8 cellular contexts compared by ENCODE assay signal in the genomic region with DNA sequence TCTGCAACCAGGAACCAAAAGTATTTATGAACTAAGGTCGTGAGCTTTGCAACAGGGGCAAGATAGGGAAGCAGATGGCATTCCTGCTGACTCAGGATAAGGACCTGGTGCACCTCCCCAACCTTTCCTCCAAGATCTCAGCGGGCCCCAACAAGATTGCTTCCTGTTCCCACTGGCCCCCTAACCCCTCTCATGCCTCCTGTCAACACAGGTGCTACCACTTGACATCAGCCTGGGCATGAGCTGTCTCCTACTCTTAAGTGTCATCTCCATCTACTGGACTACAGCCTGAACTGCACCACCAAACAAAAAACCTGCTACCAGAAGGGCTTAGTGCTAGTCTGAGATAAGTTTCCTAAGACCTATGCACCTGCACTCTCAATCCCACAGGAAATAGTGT. TPM values are rescaled to one million over a fixed set of nuclear protein-coding genes. Genes with fewer than 3 reads are reported as not detected.
DNase-seq lines count a peak whose midpoint lies in the region; ATAC-seq and TF ChIP-seq lines count a peak whose summit lies in the region.

No MANE protein-coding gene starts in this region.

- in situ Hi-C loops in KBM-7 (cut with MboI; ENCODE audit: low pct_unique_long_range_greater_than_20kb, low sequenced_read_pairs): no loop called here

- TF ChIP-seq CTCF in SU-DHL-6 (IDR thresholded peaks at IDR 0.05; ENCODE audit: insufficient read depth, low read length, poor library complexity, severe bottlenecking): peak; percentile 44

- no peak overlapping the region for H3K9ac ChIP-seq in SU-DHL-6 (ENCODE audit: low read length)

- no peak overlapping the region for H3K4me3 ChIP-seq in SU-DHL-6 (ENCODE audit: insufficient read depth, low read length, poor library complexity, severe bottlenecking)

- 0 out of 2 replicates have a peak, but pooled peaks cover 3% of the 10 kb centered on the region for H3K9me3 ChIP-seq in SU-DHL-6 (ENCODE audit: insufficient read depth, low read length)

- H3K4me2 ChIP-seq in SU-DHL-6 (ENCODE audit: low read depth, low read length, poor library complexity, severe bottlenecking): no peak overlapping the region

- no peaks in the 10 kb centered on the region for H4K20me1 ChIP-seq in SU-DHL-6 (ENCODE audit: low read depth, low read length)

- intact Hi-C loops in left ventricle myocardium superior (cut with micrococcal nuclease): no loop called here

- H3K9me2 ChIP-seq in SU-DHL-6 (replicated peaks; ENCODE audit: insufficient read depth, low read length): no peaks in the 10 kb centered on the region

- no peak overlapping the region for H2AFZ ChIP-seq in SU-DHL-6 (ENCODE audit: low read depth, low read length, severe bottlenecking)

- H3F3A ChIP-seq in SU-DHL-6 (ENCODE audit: insufficient read depth): no peaks in the 10 kb centered on the region

- 0 out of 2 replicates have a peak, but pooled peaks cover 5% of the 10 kb centered on the region for H3K79me2 ChIP-seq in SU-DHL-6 (ENCODE audit: insufficient read depth, low read length)

- ATAC-seq in left ventricle myocardium superior (peak; percentile 43), HG03159 (IDR thresholded peaks at IDR 0.05; ENCODE audit: unreplicated experiment) (no peak), GM21737 (IDR thresholded peaks at IDR 0.05; ENCODE audit: unreplicated experiment) (no peak)

- H3K36me3 ChIP-seq in SU-DHL-6 (ENCODE audit: low read length): peaks cover 23% of the 10 kb centered on the region; the same call in 1 of the 2 replicates

- DNase-seq in NCI-H526 (lab: John Stamatoyannopoulos, UW): peak; percentile 18 to 48
- DNase-seq in NCI-H526 treated with DMSO at 0.1 percent for 48 hours (lab: John Stamatoyannopoulos, UW): no peak
- DNase-seq in KBM-7: peak; percentile 45
- no peak for DNase-seq in left ventricle myocardium superior
- DNase-seq in activated effector memory CD4-positive, alpha-beta T cell treated with Interleukin-2 at 50 U/mL for 16 hours: no peak

- no peaks in the 10 kb centered on the region for H3K27me3 ChIP-seq in SU-DHL-6 (ENCODE audit: low read length)

- H3K27ac ChIP-seq in SU-DHL-6 (ENCODE audit: low read depth, low read length): no peak overlapping the region

RNA-seq across cellular contexts. Expression of gene MED6, which starts 32.7 kb away (rescaled TPM):
- 18.6 TPM for total RNA-seq in left ventricle myocardium superior

RNA-seq across cellular contexts. Expression of gene ADAM20, which starts 33.0 kb away (rescaled TPM):
- 0.57 TPM for total RNA-seq in left ventricle myocardium superior

Comparison
In these comparisons a context has a peak if more than half of its experiments do, and no peak if none do; other contexts are left out.
1. DNase-seq: peak in NCI-H526 (2 of 2) and KBM-7 (single experiment); none in NCI-H526 treated with DMSO at 0.1 percent for 48 hours (single experiment), left ventricle myocardium superior (single experiment) and activated effector memory CD4-positive, alpha-beta T cell treated with Interleukin-2 at 50 U/mL for 16 hours (single experiment).